ENCODE assay signal across 8 cellular contexts in the genomic region with DNA sequence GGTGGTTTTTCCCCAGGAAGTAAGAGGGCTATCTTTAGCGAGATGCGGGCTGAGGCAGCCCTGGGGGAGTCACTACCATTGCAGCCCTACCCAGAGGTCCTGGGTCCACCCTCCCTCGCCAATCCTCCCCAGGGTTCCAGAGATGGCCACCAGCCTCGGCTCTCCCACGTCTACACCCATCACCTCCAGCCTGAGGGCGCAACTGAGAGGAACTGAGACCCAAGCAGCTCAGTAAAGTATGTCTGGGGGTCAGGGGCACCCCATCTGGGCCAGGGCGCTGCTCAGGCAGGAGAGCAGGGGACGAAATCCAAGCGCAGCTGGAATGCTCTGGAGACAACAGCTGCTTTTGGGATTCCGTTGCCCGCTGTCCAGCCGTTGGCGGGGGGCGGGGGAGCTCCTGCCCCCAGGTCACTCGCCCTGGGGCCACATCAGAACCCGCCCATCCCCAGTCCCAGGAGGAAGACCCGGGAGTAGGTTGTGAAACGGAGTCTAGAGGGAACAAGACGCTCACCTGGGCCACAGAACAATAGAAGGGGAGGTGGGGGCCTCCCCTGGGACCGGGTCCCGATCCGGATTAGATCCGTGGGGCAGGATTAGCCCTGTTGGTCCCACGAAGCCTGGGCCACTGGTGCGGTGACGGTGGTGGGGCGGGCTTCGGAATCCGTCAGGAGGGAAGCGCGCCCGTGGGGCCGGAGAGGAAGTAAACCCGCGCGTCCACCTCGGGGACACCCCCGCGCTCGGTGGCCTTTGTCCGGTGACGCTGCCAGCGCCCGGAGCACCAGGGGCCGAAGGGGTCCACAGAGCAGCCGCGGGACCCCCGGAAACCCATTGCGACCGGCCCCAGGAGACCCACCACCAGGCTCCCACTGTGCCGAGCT. TPM values are rescaled to one million over a fixed set of nuclear protein-coding genes. Genes with fewer than 3 reads are reported as not detected.
DNase-seq lines count a peak whose midpoint lies in the region; ATAC-seq, FAIRE-seq and TF ChIP-seq lines count a peak whose summit lies in the region.

No MANE protein-coding gene starts in this region.

- no peaks in the 10 kb centered on the region for H3K9me3 ChIP-seq in endothelial cell of umbilical vein (replicated peaks; ENCODE audit: control insufficient read depth, insufficient read depth, low read length)
- no peaks in the 10 kb centered on the region for H3K9me3 ChIP-seq in muscle layer of colon (ENCODE audit: low read length)

- peak; percentile 24 for DNase-seq in activated naive CD4-positive, alpha-beta T cell treated with Interleukin-2 at 50 U/mL for 16 hours
- no peak for DNase-seq in activated naive CD4-positive, alpha-beta T cell treated with anti-CD3 and anti-CD28 coated beads, Interleukin-2, amount 50 U/mL, for 16 hours
- DNase-seq in endothelial cell of umbilical vein (ENCODE audit: low read depth, low spot score) (peak; percentile 23), NCI-H446 (lab: John Stamatoyannopoulos, UW) (no peak)

- intact Hi-C loops in endothelial cell of umbilical vein (cut with micrococcal nuclease): loop anchor here (1.0 kb wide), 3 partner anchors 13 to 74 kb away; partner anchors contain the start of genes QRICH1 and WDR6

- dilution Hi-C loops in endothelial cell of umbilical vein (cut with MboI; ENCODE audit: extremely low pct_ligation_motif_present, low sequenced_read_pairs): no loop called here

- H3K4me3 Mint-ChIP-seq in T-helper 1 cell treated with Interleukin-12 subunit alpha and Interleukin-12 subunit beta and Interleukin-4 antibody, amounts not matched to agents 30 μg/mL and 1 μg/mL, for 36 hours: peak overlapping the region; percentile 91

- peak overlapping the region; percentile 95 for H3K27ac Mint-ChIP-seq in T-helper 1 cell treated with Interleukin-12 subunit alpha and Interleukin-12 subunit beta and Interleukin-4 antibody, amounts not matched to agents 30 μg/mL and 1 μg/mL, for 36 hours

- CTCF ChIA-PET in endothelial cell of umbilical vein (lab: Charles Lee): interaction anchor here (0.6 to 8.3 kb wide), 7 partner anchors 9 to 429 kb away, joined by 3 to 127 read pairs (median 3); partner anchors contain the start of genes P4HTM and WDR6

- H3K79me2 ChIP-seq in endothelial cell of umbilical vein (ENCODE audit: control insufficient read depth, insufficient read depth, low read length): peaks cover 31% of the 10 kb centered on the region

- TF ChIP-seq POLR2A in endothelial cell of umbilical vein (IDR thresholded peaks at IDR 0.05; ENCODE audit: low read depth, low read length): no peak

- TF ChIP-seq CTCF in endothelial cell of umbilical vein (IDR thresholded peaks at IDR 0.05; ENCODE audit: extremely low read depth in 1 of 2, insufficient read depth in 1 of 2, low read depth in 1 of 2, low read length in 2 of 2): no peak

- H3K27me3 Mint-ChIP-seq in T-helper 1 cell treated with Interleukin-12 subunit alpha and Interleukin-12 subunit beta and Interleukin-4 antibody, amounts not matched to agents 30 μg/mL and 1 μg/mL, for 36 hours (ENCODE audit: low read depth): no peaks in the 10 kb centered on the region

- H3K27ac ChIP-seq in endothelial cell of umbilical vein (ENCODE audit: insufficient read depth, low read depth, low read length) (peak overlapping the region; percentile 95), muscle layer of colon (ENCODE audit: low read depth, low read length) (peak overlapping the region; percentile 99)

- H3K27me3 ChIP-seq in endothelial cell of umbilical vein (ENCODE audit: control insufficient read depth in 2 of 2, insufficient read depth in 2 of 2, low read length in 2 of 2) (no peaks in the 10 kb centered on the region), muscle layer of colon (ENCODE audit: control insufficient read depth in 1 of 2, insufficient read depth in 2 of 2, low read length in 2 of 2) (no peaks in the 10 kb centered on the region)

- H3K9me1 ChIP-seq in endothelial cell of umbilical vein (replicated peaks; ENCODE audit: control insufficient read depth, extremely low read depth, insufficient read depth, low read length): no peaks in the 10 kb centered on the region

- H3K36me3 ChIP-seq in endothelial cell of umbilical vein (ENCODE audit: control insufficient read depth in 2 of 2, extremely low read depth in 1 of 2, insufficient read depth in 2 of 2, low read length in 2 of 2) (peaks cover 7 to 29% of the 10 kb centered on the region in 2 experiments), muscle layer of colon (ENCODE audit: insufficient read depth, low read length) (peaks cover 38% of the 10 kb centered on the region)

- H3K9ac ChIP-seq in endothelial cell of umbilical vein (replicated peaks; ENCODE audit: extremely low read depth, insufficient read depth, low read length) (peak overlapping the region; percentile 96), muscle layer of colon (ENCODE audit: low read length) (peak overlapping the region; percentile 77)

- peaks cover 27% of the 10 kb centered on the region for H3K4me1 Mint-ChIP-seq in T-helper 1 cell treated with Interleukin-12 subunit alpha and Interleukin-12 subunit beta and Interleukin-4 antibody, amounts not matched to agents 30 μg/mL and 1 μg/mL, for 36 hours (ENCODE audit: low read depth)

- peak; percentile 64 for FAIRE-seq in endothelial cell of umbilical vein (lab: Jason Lieb, UNC)

- POLR2A ChIA-PET in endothelial cell of umbilical vein (lab: Charles Lee): interaction anchor here (0.6 to 3.8 kb wide), 10 partner anchors 9 to 352 kb away, joined by 3 to 19 read pairs (median 6); partner anchors contain the start of genes IMPDH2, P4HTM, QRICH1 and WDR6

- TSS peak; percentile 60 for BruUV-seq in endothelial cell of umbilical vein (replicated peaks; lab: Mats Ljungman, UMichigan)

- H3K4me1 ChIP-seq in endothelial cell of umbilical vein (ENCODE audit: control insufficient read depth, extremely low read depth, insufficient read depth, low read length) (peaks cover 31% of the 10 kb centered on the region), muscle layer of colon (ENCODE audit: insufficient read depth, low read length) (peaks cover 29% of the 10 kb centered on the region)

- peaks cover 28% of the 10 kb centered on the region for H3K36me3 Mint-ChIP-seq in T-helper 1 cell treated with Interleukin-12 subunit alpha and Interleukin-12 subunit beta and Interleukin-4 antibody, amounts not matched to agents 30 μg/mL and 1 μg/mL, for 36 hours (ENCODE audit: low read depth)

- no peaks in the 10 kb centered on the region for H4K20me1 ChIP-seq in endothelial cell of umbilical vein (replicated peaks; ENCODE audit: control insufficient read depth, extremely low read depth, insufficient read depth, low read length)

- ATAC-seq in HG03039 (IDR thresholded peaks at IDR 0.05; ENCODE audit: unreplicated experiment) (peak; percentile 2), GM21786 (IDR thresholded peaks at IDR 0.05; ENCODE audit: unreplicated experiment) (no peak)

- peak overlapping the region; percentile 54 for H3K4me2 ChIP-seq in endothelial cell of umbilical vein (ENCODE audit: insufficient read depth, low read length)

- peak overlapping the region; percentile 56 to 59 (median 57) for H3K4me3 ChIP-seq in endothelial cell of umbilical vein (replicated peaks in 1 of 3; ENCODE audit: insufficient read depth in 1 of 3, low read depth in 1 of 3, low read length in 3 of 3)
- peak overlapping the region; percentile 82 to 90 for H3K4me3 ChIP-seq in muscle layer of colon (ENCODE audit: low read depth in 1 of 2, low read length in 2 of 2)

- H2AFZ ChIP-seq in endothelial cell of umbilical vein (ENCODE audit: low read depth, low read length): peak overlapping the region; percentile 59

- no peaks in the 10 kb centered on the region for H3K9me3 Mint-ChIP-seq in T-helper 1 cell treated with Interleukin-12 subunit alpha and Interleukin-12 subunit beta and Interleukin-4 antibody, amounts not matched to agents 30 μg/mL and 1 μg/mL, for 36 hours

RNA-seq across cellular contexts. Expression of gene NDUFAF3, which starts 1.3 kb away (rescaled TPM):
- total RNA-seq in endothelial cell of umbilical vein: 74.5 and 91.1 TPM in 2 replicates
- polyA plus RNA-seq in endothelial cell of umbilical vein: 91.4 and 140 TPM in 2 replicates
- polyA plus RNA-seq in endothelial cell of umbilical vein (2011; cell fraction: cytosol; rRNA removed): 67.9 and 83.8 TPM in 2 replicates
- 28.7 and 33.7 TPM in 2 replicates for polyA plus RNA-seq in endothelial cell of umbilical vein (2011; cell fraction: nucleus; rRNA removed)
- polyA plus RNA-seq in endothelial cell of umbilical vein (2012): 74.2 and 75.4 TPM in 2 replicates
- polyA minus RNA-seq in endothelial cell of umbilical vein: 54.4 and 55.5 TPM in 2 replicates
- polyA minus RNA-seq in endothelial cell of umbilical vein (2011; cell fraction: cytosol; rRNA and poly(A)+ RNA removed): 94.3 TPM
- 26.0 and 38.9 TPM in 2 replicates for polyA minus RNA-seq in endothelial cell of umbilical vein (2011; cell fraction: nucleus; rRNA and poly(A)+ RNA removed)

RNA-seq across cellular contexts. Expression of gene DALRD3, which starts 2.2 kb away (rescaled TPM):
- 20.4 and 22.7 TPM in 2 replicates for total RNA-seq in endothelial cell of umbilical vein
- 60.8 and 66.0 TPM in 2 replicates for polyA plus RNA-seq in endothelial cell of umbilical vein
- 27.6 and 33.5 TPM in 2 replicates for polyA plus RNA-seq in endothelial cell of umbilical vein (2011; cell fraction: cytosol; rRNA removed)
- polyA plus RNA-seq in endothelial cell of umbilical vein (2011; cell fraction: nucleus; rRNA removed): 94.8 and 97.8 TPM in 2 replicates
- polyA plus RNA-seq in endothelial cell of umbilical vein (2012): 16.1 and 17.5 TPM in 2 replicates
- 51.4 and 57.0 TPM in 2 replicates for polyA minus RNA-seq in endothelial cell of umbilical vein
- 23.5 TPM for polyA minus RNA-seq in endothelial cell of umbilical vein (2011; cell fraction: cytosol; rRNA and poly(A)+ RNA removed)
- polyA minus RNA-seq in endothelial cell of umbilical vein (2011; cell fraction: nucleus; rRNA and poly(A)+ RNA removed): 14.4 and 17.6 TPM in 2 replicates

RNA-seq across cellular contexts. Expression of gene IMPDH2, which starts 8.6 kb away (rescaled TPM):
- total RNA-seq in endothelial cell of umbilical vein: 189 and 195 TPM in 2 replicates
- polyA plus RNA-seq in endothelial cell of umbilical vein: 134 and 167 TPM in 2 replicates
- 202 and 221 TPM in 2 replicates for polyA plus RNA-seq in endothelial cell of umbilical vein (2011; cell fraction: cytosol; rRNA removed)
- 255 and 269 TPM in 2 replicates for polyA plus RNA-seq in endothelial cell of umbilical vein (2011; cell fraction: nucleus; rRNA removed)
- polyA plus RNA-seq in endothelial cell of umbilical vein (2012): 194 and 239 TPM in 2 replicates
- polyA minus RNA-seq in endothelial cell of umbilical vein: 350 and 383 TPM in 2 replicates
- polyA minus RNA-seq in endothelial cell of umbilical vein (2011; cell fraction: cytosol; rRNA and poly(A)+ RNA removed): 325 TPM
- 82.4 and 114 TPM in 2 replicates for polyA minus RNA-seq in endothelial cell of umbilical vein (2011; cell fraction: nucleus; rRNA and poly(A)+ RNA removed)

RNA-seq across cellular contexts. Expression of gene WDR6, which starts 13.4 kb away (rescaled TPM):
- 161 and 192 TPM in 2 replicates for total RNA-seq in endothelial cell of umbilical vein
- polyA plus RNA-seq in endothelial cell of umbilical vein: 319 and 337 TPM in 2 replicates
- 116 and 132 TPM in 2 replicates for polyA plus RNA-seq in endothelial cell of umbilical vein (2011; cell fraction: cytosol; rRNA removed)
- polyA plus RNA-seq in endothelial cell of umbilical vein (2011; cell fraction: nucleus; rRNA removed): 987 and 1,038 TPM in 2 replicates
- 109 and 131 TPM in 2 replicates for polyA plus RNA-seq in endothelial cell of umbilical vein (2012)
- 292 and 353 TPM in 2 replicates for polyA minus RNA-seq in endothelial cell of umbilical vein
- 51.5 TPM for polyA minus RNA-seq in endothelial cell of umbilical vein (2011; cell fraction: cytosol; rRNA and poly(A)+ RNA removed)
- 147 and 154 TPM in 2 replicates for polyA minus RNA-seq in endothelial cell of umbilical vein (2011; cell fraction: nucleus; rRNA and poly(A)+ RNA removed)

RNA-seq across cellular contexts. Expression of gene P4HTM, which starts 30.5 kb away (rescaled TPM):
- total RNA-seq in endothelial cell of umbilical vein: 23.0 and 26.9 TPM in 2 replicates
- polyA plus RNA-seq in endothelial cell of umbilical vein: 32.7 and 37.9 TPM in 2 replicates
- 17.3 and 24.1 TPM in 2 replicates for polyA plus RNA-seq in endothelial cell of umbilical vein (2011; cell fraction: cytosol; rRNA removed)
- 92.9 and 98.1 TPM in 2 replicates for polyA plus RNA-seq in endothelial cell of umbilical vein (2011; cell fraction: nucleus; rRNA removed)
- 10.7 and 13.5 TPM in 2 replicates for polyA plus RNA-seq in endothelial cell of umbilical vein (2012)
- polyA minus RNA-seq in endothelial cell of umbilical vein: 24.2 and 26.3 TPM in 2 replicates
- 48.4 TPM for polyA minus RNA-seq in endothelial cell of umbilical vein (2011; cell fraction: cytosol; rRNA and poly(A)+ RNA removed)
- 28.8 and 28.9 TPM in 2 replicates for polyA minus RNA-seq in endothelial cell of umbilical vein (2011; cell fraction: nucleus; rRNA and poly(A)+ RNA removed)

Comparison
In these comparisons a context has a peak if more than half of its experiments do, and no peak if none do; other contexts are left out.
1. DNase-seq: peak in activated naive CD4-positive, alpha-beta T cell treated with Interleukin-2 at 50 U/mL for 16 hours (single experiment) and endothelial cell of umbilical vein (single experiment); none in activated naive CD4-positive, alpha-beta T cell treated with anti-CD3 and anti-CD28 coated beads, Interleukin-2, amount 50 U/mL, for 16 hours (single experiment) and NCI-H446 (0 of 2).